In the genomic region with DNA sequence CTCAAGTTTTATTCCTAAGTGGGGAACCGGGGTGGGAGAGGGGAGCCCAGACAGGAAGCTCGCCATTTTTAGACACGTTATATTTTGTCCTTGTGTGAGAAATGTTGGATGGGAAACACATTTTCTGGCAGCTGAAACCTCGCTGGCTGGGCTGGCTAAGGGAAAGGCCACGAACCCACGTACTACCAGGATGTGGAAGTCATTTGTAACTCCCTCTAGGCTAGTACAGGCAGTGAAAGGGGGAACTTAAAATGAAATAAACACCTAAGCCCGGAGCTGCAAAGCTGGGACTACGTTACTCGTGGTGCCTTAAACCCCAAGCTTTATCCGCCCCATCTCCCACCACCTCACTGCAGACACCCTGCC, we compare ENCODE assay signal across 8 cellular contexts. TPM values are rescaled to one million over a fixed set of nuclear protein-coding genes. Genes with fewer than 3 reads are reported as not detected.
DNase-seq lines count a peak whose midpoint lies in the region; ATAC-seq and TF ChIP-seq lines count a peak whose summit lies in the region.

No MANE protein-coding gene starts in this region.

- no peak for DNase-seq in CD8-positive, alpha-beta T cell
- DNase-seq in SK-N-MC (ENCODE audit: low read depth, low spot score), result no peak
- peak; percentile 11 for DNase-seq in glomerular visceral epithelial cell (ENCODE audit: extremely low spot score)
- no peak for DNase-seq in ovary
- no peak for DNase-seq in posterior cingulate gyrus
- no peak for DNase-seq in NCI-H1694 treated with DMSO at 0.1 percent for 48 hours (lab: John Stamatoyannopoulos, UW)
- DNase-seq in DMS114 treated with DMSO at 0.1 percent for 48 hours (lab: John Stamatoyannopoulos, UW; ENCODE audit: unreplicated experiment), result no peak

- peak; percentile 25 for ATAC-seq in CD8-positive, alpha-beta T cell
- ATAC-seq in HG02884 (IDR thresholded peaks at IDR 0.05; ENCODE audit: unreplicated experiment), result no peak

- no peaks in the 10 kb centered on the region for H3K36me3 ChIP-seq in CD8-positive, alpha-beta T cell (ENCODE audit: insufficient read depth, low read length)
- H3K36me3 ChIP-seq in SK-N-MC (ENCODE audit: insufficient read depth, low read length) (no peaks in the 10 kb centered on the region), ovary (no peaks in the 10 kb centered on the region)

- H3K9me3 Mint-ChIP-seq in CD8-positive, alpha-beta T cell, result no peaks in the 10 kb centered on the region

- H3K4me1 Mint-ChIP-seq in CD8-positive, alpha-beta T cell (ENCODE audit: low read depth), result peaks cover 11% of the 10 kb centered on the region

- H3K27me3 Mint-ChIP-seq in CD8-positive, alpha-beta T cell (ENCODE audit: low read depth), result peaks cover 79% of the 10 kb centered on the region

- intact Hi-C loops in CD8-positive, alpha-beta T cell (cut with DNase I, micrococcal nuclease), result loop anchor here in 1 of 2 experiments (5.0 kb wide), 1 partner anchor 167 kb away; no protein-coding TSS in a partner anchor
- intact Hi-C loops in ovary (cut with DNase I) (no loop called here), posterior cingulate gyrus (cut with DNase I) (loop anchor here (5.0 kb wide), 2 partner anchors 237 to 258 kb away; partner anchors contain the start of gene FCHO2)

- CTCF ChIA-PET in CD8-positive, alpha-beta T cell (lab: Charles Lee), result interaction anchor here (1.0 to 3.4 kb wide), 13 partner anchors 9 to 321 kb away, joined by 3 to 42 read pairs (median 8); partner anchors contain the start of gene FOXD1

- no peaks in the 10 kb centered on the region for H3K9me3 ChIP-seq in CD8-positive, alpha-beta T cell (ENCODE audit: low read length)
- H3K9me3 ChIP-seq in SK-N-MC (ENCODE audit: low read depth, low read length) (no peaks in the 10 kb centered on the region), ovary (no peaks in the 10 kb centered on the region)

- H3K27ac ChIP-seq in CD8-positive, alpha-beta T cell (ENCODE audit: low read depth, low read length), result no peak overlapping the region
- H3K27ac ChIP-seq in SK-N-MC (no peak overlapping the region), ovary (no peak overlapping the region)

- H3K36me3 Mint-ChIP-seq in CD8-positive, alpha-beta T cell, result no peaks in the 10 kb centered on the region

- peak overlapping the region; percentile 39 for H3K4me3 ChIP-seq in CD8-positive, alpha-beta T cell (ENCODE audit: low read depth, low read length)
- H3K4me3 ChIP-seq in SK-N-MC (peak overlapping the region; percentile 87), ovary (peak overlapping the region; percentile 43)

- no peak for TF ChIP-seq POLR2A in ovary (IDR thresholded peaks at IDR 0.05)

- no peak for TF ChIP-seq CTCF in CD8-positive, alpha-beta T cell (IDR thresholded peaks at IDR 0.05)
- TF ChIP-seq CTCF in ovary (IDR thresholded peaks at IDR 0.05), result no peak

- WGBS in ovary, 3 donors, result 4 to 10% (median 6%) methylated on average over 10 of the region's 10 CpGs

- POLR2A ChIA-PET in CD8-positive, alpha-beta T cell (lab: Charles Lee), result interaction anchor here (0.7 kb wide), 1 partner anchor 980 kb away, joined by 3 read pairs; no protein-coding TSS in a partner anchor

- TF ChIP-seq EP300 in ovary (IDR thresholded peaks at IDR 0.05), result no peak

- H3K4me3 Mint-ChIP-seq in CD8-positive, alpha-beta T cell, result peak overlapping the region; percentile 69

- H3K9ac ChIP-seq in SK-N-MC (ENCODE audit: insufficient read length), result no peak overlapping the region

- peaks cover 27% of the 10 kb centered on the region for H3K27me3 ChIP-seq in CD8-positive, alpha-beta T cell (ENCODE audit: insufficient read depth, low read length)
- H3K27me3 ChIP-seq in ovary, result no peaks in the 10 kb centered on the region

- peaks cover 9% of the 10 kb centered on the region for H3K4me1 ChIP-seq in CD8-positive, alpha-beta T cell (ENCODE audit: insufficient read depth, low read length)
- H3K4me1 ChIP-seq in ovary (ENCODE audit: insufficient read depth), result no peaks in the 10 kb centered on the region

- no peak overlapping the region for H3K27ac Mint-ChIP-seq in CD8-positive, alpha-beta T cell

RNA-seq across cellular contexts. Expression of gene TMEM174, which starts 42.5 kb away (rescaled TPM):
- total RNA-seq in CD8-positive, alpha-beta T cell, result not detected
- not detected for total RNA-seq in ovary
- polyA plus RNA-seq in ovary, result not detected
